8 cellular contexts compared by ENCODE assay signal in genomic region chr1:43974443-43975248, GRCh38. TPM values are rescaled to one million over a fixed set of nuclear protein-coding genes. Genes with fewer than 3 reads are reported as not detected.
DNase-seq lines count a peak whose midpoint lies in the region; ATAC-seq and TF ChIP-seq lines count a peak whose summit lies in the region.

Gene ATP6V0B (plus strand): TSS chr1:43974960. CDS start chr1:43975041, 81 bp downstream.

- ATAC-seq in GM19372 (IDR thresholded peaks at IDR 0.05; ENCODE audit: low read depth, unreplicated experiment) (peak; percentile 63), HG03521 (IDR thresholded peaks at IDR 0.05; ENCODE audit: unreplicated experiment) (peak; percentile 53), left lobe of liver (peak; percentile 74)

- peak within 1 kb of the TSS; percentile 96 for H3K27ac ChIP-seq in C4-2B

- TF ChIP-seq CTCF in C4-2B (conservative IDR thresholded peaks at IDR 0.05) = no peak; the same call in 1 of the 2 replicates

- DNase-seq in NCI-H748 (lab: John Stamatoyannopoulos, UW; ENCODE audit: unreplicated experiment) (peak; percentile 99), cortex of kidney (lab: John Stamatoyannopoulos, UW) (peak; percentile 78), left lobe of liver (ENCODE audit: low spot score) (peak; percentile 97)
- DNase-seq in activated CD4-positive, alpha-beta T cell treated with anti-CD3 and anti-CD28 coated beads, Interleukin-2, amount 50 U/mL, for 1 hour = peak; percentile 93
- DNase-seq in stimulated activated CD4-positive, alpha-beta T cell treated with anti-CD3 and anti-CD28 coated beads, Interleukin-2, amount 100 ng/mL, for 24 hours = peak; percentile 97 to 98

RNA-seq across cellular contexts. Expression of gene ATP6V0B, which starts in this region (rescaled TPM):
- 70.5 TPM for total RNA-seq in left lobe of liver

Comparison
In these comparisons a context has a peak if more than half of its experiments do, and no peak if none do; other contexts are left out.
1. Peak in every context shown above with its lines: DNase-seq, ATAC-seq and H3K27ac ChIP-seq.